Comparison of ENCODE assay signal across 22 cellular contexts in the genomic region with DNA sequence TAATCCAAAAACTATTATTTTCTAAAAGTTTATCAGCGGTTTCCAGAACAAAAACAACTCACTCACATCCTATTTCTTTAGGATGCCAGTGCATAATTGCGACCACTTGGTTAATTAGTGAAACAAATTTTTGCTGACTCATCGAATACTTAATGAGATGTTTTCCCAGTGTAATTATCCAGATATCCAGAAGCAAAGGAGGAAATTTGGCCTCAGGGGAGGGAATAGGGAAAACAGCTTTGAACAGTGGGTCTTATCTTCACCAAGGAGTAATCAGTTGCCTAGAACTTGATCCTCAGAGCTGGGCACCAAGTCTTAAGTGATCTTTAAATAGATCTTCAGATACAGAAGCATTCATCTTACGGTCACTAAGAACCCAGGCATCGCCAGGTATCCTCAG. TPM values are rescaled to one million over a fixed set of nuclear protein-coding genes. Genes with fewer than 3 reads are reported as not detected.
DNase-seq lines count a peak whose midpoint lies in the region; ATAC-seq and TF ChIP-seq lines count a peak whose summit lies in the region.
"Had no signal": no experiment of that assay in that cellular context is flagged by ENCODE, and none has a peak within 500 bp of the region (broad histone marks: within the 10 kb centered on the region; RNA-seq: fewer than 3 reads in every experiment).

No MANE protein-coding gene starts in this region.

- H3K27ac ChIP-seq in cardiac muscle cell (peak overlapping the region; percentile 8), heart right ventricle (no peak overlapping the region), RWPE1 (no peak overlapping the region)
- H3K27ac ChIP-seq: Peyer's patch, SJCRH30 had no signal

- peaks cover 14% of the 10 kb centered on the region for H3K27me3 Mint-ChIP-seq in activated T-helper 2 cell treated with anti-CD3 and anti-CD28 coated beads, Interferon-gamma antibody, Interleukin-2, Interleukin-4, amounts not matched to agents 10 μg/mL and 5 μg/mL and 100 μg/mL, durations not matched to agents 14 hours and 24 hours and 36 hours (ENCODE audit: low read depth)
- H3K27me3 Mint-ChIP-seq in activated CD4-positive, alpha-beta T cell treated with anti-CD3 and anti-CD28 coated beads for 36 hours: no peaks in the 10 kb centered on the region

- H3K9me3 ChIP-seq in cardiac muscle cell (ENCODE audit: low read depth) (no peaks in the 10 kb centered on the region), heart right ventricle (no peaks in the 10 kb centered on the region)
- H3K9me3 ChIP-seq: BE2C, HAP-1, Peyer's patch, SJCRH30 had no signal

- H3K9me3 Mint-ChIP-seq in activated T-helper 2 cell treated with anti-CD3 and anti-CD28 coated beads, Interferon-gamma antibody, Interleukin-2, Interleukin-4, amounts not matched to agents 10 μg/mL and 5 μg/mL and 100 μg/mL, durations not matched to agents 14 hours and 24 hours and 36 hours: no peaks in the 10 kb centered on the region
- H3K9me3 Mint-ChIP-seq in activated CD4-positive, alpha-beta T cell treated with anti-CD3 and anti-CD28 coated beads for 36 hours (ENCODE audit: low read depth): no peaks in the 10 kb centered on the region

- POLR2A ChIA-PET in activated CD4-positive, alpha-beta T cell treated with anti-CD3 and anti-CD28 coated beads for 36 hours (lab: Charles Lee): no interaction called here
- POLR2A ChIA-PET in RWPE1 (lab: Yijun Ruan, JAX; ENCODE audit: low non-redundant PET): no interaction called here

- intact Hi-C loops in heart right ventricle (cut with DNase I): loop anchor here in 2 of 10 donors (5.0 kb wide), 2 partner anchors 36 to 46 kb away; no protein-coding TSS in a partner anchor
- intact Hi-C loops in activated T-helper 2 cell treated with anti-CD3 and anti-CD28 coated beads, Interferon-gamma antibody, Interleukin-2, Interleukin-4, amounts not matched to agents 10 μg/mL and 5 μg/mL and 100 μg/mL, durations not matched to agents 14 hours and 24 hours and 36 hours (cut with micrococcal nuclease): no loop called here
- intact Hi-C loops in activated CD4-positive, alpha-beta T cell treated with anti-CD3 and anti-CD28 coated beads for 36 hours (cut with DNase I, micrococcal nuclease): loop anchor here in 1 of 2 experiments (10.0 kb wide), 1 partner anchor 143 kb away; a partner anchor contains a TSS

- H3K27ac Mint-ChIP-seq in activated T-helper 2 cell treated with anti-CD3 and anti-CD28 coated beads, Interferon-gamma antibody, Interleukin-2, Interleukin-4, amounts not matched to agents 10 μg/mL and 5 μg/mL and 100 μg/mL, durations not matched to agents 14 hours and 24 hours and 36 hours: no peak overlapping the region
- no peak overlapping the region for H3K27ac Mint-ChIP-seq in activated CD4-positive, alpha-beta T cell treated with anti-CD3 and anti-CD28 coated beads for 36 hours

- H3K36me3 ChIP-seq in cardiac muscle cell (peaks cover 27% of the 10 kb centered on the region), heart right ventricle (peaks cover 0 to 90% (median 4%) of the 10 kb centered on the region in 9 donors)
- H3K36me3 ChIP-seq: BE2C, HAP-1, Peyer's patch had no signal

- no peaks in the 10 kb centered on the region for H3K36me3 Mint-ChIP-seq in activated T-helper 2 cell treated with anti-CD3 and anti-CD28 coated beads, Interferon-gamma antibody, Interleukin-2, Interleukin-4, amounts not matched to agents 10 μg/mL and 5 μg/mL and 100 μg/mL, durations not matched to agents 14 hours and 24 hours and 36 hours (ENCODE audit: low read depth)
- H3K36me3 Mint-ChIP-seq in activated CD4-positive, alpha-beta T cell treated with anti-CD3 and anti-CD28 coated beads for 36 hours (ENCODE audit: low read depth): no peaks in the 10 kb centered on the region

- peaks cover 3% of the 10 kb centered on the region for H3K4me1 Mint-ChIP-seq in activated T-helper 2 cell treated with anti-CD3 and anti-CD28 coated beads, Interferon-gamma antibody, Interleukin-2, Interleukin-4, amounts not matched to agents 10 μg/mL and 5 μg/mL and 100 μg/mL, durations not matched to agents 14 hours and 24 hours and 36 hours (ENCODE audit: low read depth)
- H3K4me1 Mint-ChIP-seq in activated CD4-positive, alpha-beta T cell treated with anti-CD3 and anti-CD28 coated beads for 36 hours: peaks cover 3% of the 10 kb centered on the region

- H3K4me1 ChIP-seq in cardiac muscle cell (ENCODE audit: low read depth) (peaks cover 12% of the 10 kb centered on the region), heart right ventricle (peaks cover 0 to 42% (median 5%) of the 10 kb centered on the region in 9 donors)
- H3K4me1 ChIP-seq: BE2C, HAP-1, SJCRH30 had no signal

- H3K4me3 ChIP-seq in cardiac muscle cell (no peak overlapping the region), heart right ventricle (no peak overlapping the region)
- H3K4me3 ChIP-seq: HAP-1, Peyer's patch, SJCRH30 had no signal

- no peak for TF ChIP-seq CTCF in cardiac muscle cell (IDR thresholded peaks at IDR 0.05; ENCODE audit: low read depth, low read length)
- TF ChIP-seq CTCF in heart right ventricle (IDR thresholded peaks at IDR 0.05): no peak
- no peak for TF ChIP-seq CTCF in RWPE1 (conservative IDR thresholded peaks at IDR 0.05; ENCODE audit: low read depth)

- 70 to 83% methylated on average over 5 of the region's 5 CpGs for WGBS in heart right ventricle, 2 donors

- CTCF ChIA-PET in activated CD4-positive, alpha-beta T cell treated with anti-CD3 and anti-CD28 coated beads for 36 hours (lab: Charles Lee): interaction anchor here (0.7 to 1.0 kb wide), 2 partner anchors 34 to 59 kb away, joined by 3 to 10 read pairs; no protein-coding TSS in a partner anchor
- CTCF ChIA-PET in RWPE1 (lab: Yijun Ruan, JAX): no interaction called here

- H3K4me3 Mint-ChIP-seq in activated T-helper 2 cell treated with anti-CD3 and anti-CD28 coated beads, Interferon-gamma antibody, Interleukin-2, Interleukin-4, amounts not matched to agents 10 μg/mL and 5 μg/mL and 100 μg/mL, durations not matched to agents 14 hours and 24 hours and 36 hours (ENCODE audit: low read depth): no peak overlapping the region
- no peak overlapping the region for H3K4me3 Mint-ChIP-seq in activated CD4-positive, alpha-beta T cell treated with anti-CD3 and anti-CD28 coated beads for 36 hours

- H3K27me3 ChIP-seq in cardiac muscle cell: no peaks in the 10 kb centered on the region
- H3K27me3 ChIP-seq in heart right ventricle: peaks cover 0 to 23% (median 0%) of the 10 kb centered on the region in 7 donors
- H3K27me3 ChIP-seq: BE2C, Peyer's patch, SJCRH30 had no signal

- no peak for DNase-seq in cardiac muscle cell (ENCODE audit: low read depth in 1 of 2, low spot score in 1 of 2)
- DNase-seq in heart right ventricle: no peak
- peak; percentile 65 to 73 for DNase-seq in NCI-H526 (lab: John Stamatoyannopoulos, UW)
- peak; percentile 90 for DNase-seq in islet precursor cell
- DNase-seq in activated T-helper 2 cell treated with anti-CD3 and anti-CD28 coated beads, Interferon-gamma antibody, Interleukin-2, Interleukin-4, amounts not matched to agents 10 μg/mL and 5 μg/mL and 100 μg/mL, durations not matched to agents 14 hours and 24 hours and 36 hours (ENCODE audit: low spot score): no peak
- no peak for DNase-seq in activated CD4-positive, alpha-beta T cell treated with anti-CD3 and anti-CD28 coated beads for 36 hours
- no peak for DNase-seq in RWPE1 (ENCODE audit: low spot score)
- DNase-seq: BE2C, COR-L47, KG1, NCI-H1092 treated with DMSO at 0.1 percent for 48 hours, NCI-H1694 treated with DMSO at 0.1 percent for 48 hours, NCI-H2081 treated with DMSO at 0.1 percent for 48 hours, NCI-H446 treated with DMSO at 0.1 percent for 48 hours, NCI-H748 treated with DMSO at 0.1 percent for 48 hours, Peyer's patch, SJCRH30, T-helper 1 cell had no signal

- no peak for ATAC-seq in heart right ventricle
- ATAC-seq in activated CD4-positive, alpha-beta T cell treated with anti-CD3 and anti-CD28 coated beads for 36 hours: no peak

RNA-seq across cellular contexts. Expression of a gene that starts 24.3 kb away (rescaled TPM):
- total RNA-seq in cardiac muscle cell (40.3 and 52.1 TPM in 2 replicates), heart right ventricle (100 to 1,000 TPM; 102 to 638 (median 243) TPM)
- polyA plus RNA-seq in cardiac muscle cell (43.0 and 55.3 TPM in 2 replicates), heart right ventricle (10 to 100 TPM; 32.4 to 53.3 TPM)
- not detected in 2 replicates for total RNA-seq in activated T-helper 2 cell treated with anti-CD3 and anti-CD28 coated beads, Interferon-gamma antibody, Interleukin-2, Interleukin-4, amounts not matched to agents 10 μg/mL and 5 μg/mL and 100 μg/mL, durations not matched to agents 14 hours and 24 hours and 36 hours
- not detected for total RNA-seq in activated CD4-positive, alpha-beta T cell treated with anti-CD3 and anti-CD28 coated beads for 36 hours
- total RNA-seq: A673, Daoy, OCI-LY7, Peyer's patch had no signal

RNA-seq across cellular contexts. Expression of a gene that starts 28.0 kb away (rescaled TPM):
- total RNA-seq in cardiac muscle cell (0.11 and 0.69 TPM in 2 replicates), heart right ventricle (1 to 10 TPM in 7 of 10 donors, under 1 TPM in 2, not detected in 1; 0.15 to 5.8 (median 2.1) TPM)
- polyA plus RNA-seq in cardiac muscle cell (0.07 and 0.35 TPM in 2 replicates), heart right ventricle (under 1 TPM; 0.16 to 0.29 TPM)
- total RNA-seq in activated T-helper 2 cell treated with anti-CD3 and anti-CD28 coated beads, Interferon-gamma antibody, Interleukin-2, Interleukin-4, amounts not matched to agents 10 μg/mL and 5 μg/mL and 100 μg/mL, durations not matched to agents 14 hours and 24 hours and 36 hours: 0.09 TPM in 1 of 2 replicates, not detected in the other
- total RNA-seq in activated CD4-positive, alpha-beta T cell treated with anti-CD3 and anti-CD28 coated beads for 36 hours: under 1 TPM; 0.39 to 0.56 TPM
- total RNA-seq: A673, Daoy, OCI-LY7 had no signal

Comparison
In these comparisons a context has a peak if more than half of its experiments do, and no peak if none do; other contexts are left out.
1. DNase-seq: peak in NCI-H526 (2 of 2) and islet precursor cell (single experiment); none in cardiac muscle cell (0 of 2), heart right ventricle (0 of 2), activated T-helper 2 cell treated with anti-CD3 and anti-CD28 coated beads, Interferon-gamma antibody, Interleukin-2, Interleukin-4, amounts not matched to agents 10 μg/mL and 5 μg/mL and 100 μg/mL, durations not matched to agents 14 hours and 24 hours and 36 hours (single experiment), activated CD4-positive, alpha-beta T cell treated with anti-CD3 and anti-CD28 coated beads for 36 hours (single experiment) and RWPE1 (single experiment).
2. RNA of a gene that starts 24.3 kb away (total RNA-seq): 102 to 638 TPM in heart right ventricle and 40.3 to 52.1 TPM in cardiac muscle cell; not detected in activated T-helper 2 cell treated with anti-CD3 and anti-CD28 coated beads, Interferon-gamma antibody, Interleukin-2, Interleukin-4, amounts not matched to agents 10 μg/mL and 5 μg/mL and 100 μg/mL, durations not matched to agents 14 hours and 24 hours and 36 hours and not detected in activated CD4-positive, alpha-beta T cell treated with anti-CD3 and anti-CD28 coated beads for 36 hours; every median in the first group is over 10 times any median in the second.